ENCODE assay signal across 21 cellular contexts in the genomic region with DNA sequence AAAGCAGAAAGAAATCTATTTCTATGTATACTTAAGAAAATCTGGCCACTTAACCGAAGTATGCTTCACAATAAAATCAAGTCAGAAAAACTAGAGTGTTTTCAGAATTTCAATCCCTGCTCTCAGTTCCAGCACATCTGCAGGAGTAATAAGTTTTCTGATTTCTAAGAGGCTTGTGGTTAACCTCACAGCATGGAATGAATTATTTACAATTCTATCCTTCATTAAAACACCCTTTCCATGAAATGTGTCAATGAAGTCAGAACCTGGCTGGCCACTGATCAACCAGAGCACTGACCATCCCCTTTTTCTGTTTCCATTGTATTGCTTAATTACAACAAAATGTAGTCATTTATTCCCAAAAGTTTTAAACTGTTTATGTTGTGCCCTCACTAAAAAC.
A peak's percentile ranks its signal among the peaks of the same experiment; 100 is the strongest.
DNase-seq lines count a peak whose midpoint lies in the region; FAIRE-seq and TF ChIP-seq lines count a peak whose summit lies in the region.
"Had no signal": no experiment of that assay in that cellular context is flagged by ENCODE, and none has a peak within 500 bp of the region (broad histone marks: within the 10 kb centered on the region; RNA-seq: fewer than 3 reads in every experiment).

No MANE protein-coding gene starts in this region.

- H3K9me3 Mint-ChIP-seq in MCF 10A (ENCODE audit: unreplicated experiment), result no peaks in the 10 kb centered on the region
- H3K9me3 Mint-ChIP-seq in activated CD4-positive, alpha-beta T cell treated with anti-CD3 and anti-CD28 coated beads, Interleukin-2, amount 10 ng/mL, durations not matched to agents 24 days and 14 days, result peaks cover 6% of the 10 kb centered on the region
- H3K9me3 Mint-ChIP-seq: activated naive CD8-positive, alpha-beta T cell treated with anti-CD3 and anti-CD28 coated beads, Interleukin-2, amount 50 U/mL, for 24 hours had no signal

- peak overlapping the region; percentile 75 for H3K27ac Mint-ChIP-seq in MCF 10A (ENCODE audit: low read depth, unreplicated experiment)
- H3K27ac Mint-ChIP-seq in activated CD4-positive, alpha-beta T cell treated with anti-CD3 and anti-CD28 coated beads, Interleukin-2, amount 10 ng/mL, durations not matched to agents 24 days and 14 days, result no peak overlapping the region
- H3K27ac Mint-ChIP-seq: activated naive CD8-positive, alpha-beta T cell treated with anti-CD3 and anti-CD28 coated beads, Interleukin-2, amount 50 U/mL, for 24 hours; CD4-positive, CD25-positive, alpha-beta regulatory T cell; T-helper 2 cell treated with Interferon-gamma antibody and Interleukin-4, amounts not matched to agents 5 μg/mL and 100 μg/mL, for 36 hours had no signal

- no peak for TF ChIP-seq POLR2A in breast epithelium (IDR thresholded peaks at IDR 0.05)

- CTCF ChIA-PET in MCF 10A (lab: Yijun Ruan, JAX), result no interaction called here

- H3K9me3 ChIP-seq in breast epithelium, result no peaks in the 10 kb centered on the region

- peaks cover 6% of the 10 kb centered on the region for H3K36me3 Mint-ChIP-seq in MCF 10A (ENCODE audit: insufficient read depth, unreplicated experiment)
- no peaks in the 10 kb centered on the region for H3K36me3 Mint-ChIP-seq in activated CD4-positive, alpha-beta T cell treated with anti-CD3 and anti-CD28 coated beads, Interleukin-2, amount 10 ng/mL, durations not matched to agents 24 days and 14 days (ENCODE audit: low read depth)
- H3K36me3 Mint-ChIP-seq: CD4-positive, CD25-positive, alpha-beta regulatory T cell had no signal

- H3K27me3 Mint-ChIP-seq in MCF 10A (ENCODE audit: insufficient read depth, unreplicated experiment), result no peaks in the 10 kb centered on the region
- H3K27me3 Mint-ChIP-seq in activated CD4-positive, alpha-beta T cell treated with anti-CD3 and anti-CD28 coated beads, Interleukin-2, amount 10 ng/mL, durations not matched to agents 24 days and 14 days, result no peaks in the 10 kb centered on the region
- H3K27me3 Mint-ChIP-seq: activated naive CD8-positive, alpha-beta T cell treated with anti-CD3 and anti-CD28 coated beads, Interleukin-2, amount 50 U/mL, for 24 hours; CD4-positive, CD25-positive, alpha-beta regulatory T cell had no signal

- no peaks in the 10 kb centered on the region for H3K27me3 ChIP-seq in breast epithelium
- H3K27me3 ChIP-seq: transverse colon had no signal

- H3K4me1 Mint-ChIP-seq in MCF 10A (ENCODE audit: insufficient read depth, unreplicated experiment), result peaks cover 15% of the 10 kb centered on the region
- no peaks in the 10 kb centered on the region for H3K4me1 Mint-ChIP-seq in activated CD4-positive, alpha-beta T cell treated with anti-CD3 and anti-CD28 coated beads, Interleukin-2, amount 10 ng/mL, durations not matched to agents 24 days and 14 days
- H3K4me1 Mint-ChIP-seq: activated naive CD8-positive, alpha-beta T cell treated with anti-CD3 and anti-CD28 coated beads, Interleukin-2, amount 50 U/mL, for 24 hours; CD4-positive, CD25-positive, alpha-beta regulatory T cell had no signal

- H3K36me3 ChIP-seq in breast epithelium, result no peaks in the 10 kb centered on the region
- H3K36me3 ChIP-seq: transverse colon had no signal

- no peak overlapping the region for H3K4me3 ChIP-seq in breast epithelium
- H3K4me3 ChIP-seq: transverse colon had no signal

- no TSS peak for BruUV-seq in MCF 10A (replicated peaks; lab: Mats Ljungman, UMichigan)

- POLR2A ChIA-PET in MCF 10A (lab: Yijun Ruan, JAX), result interaction anchor here (0.7 kb wide), 1 partner anchor 53 kb away, joined by 4 read pairs; no protein-coding TSS in a partner anchor

- no peaks in the 10 kb centered on the region for H3K4me1 ChIP-seq in breast epithelium
- H3K4me1 ChIP-seq: transverse colon had no signal

- no peak overlapping the region for H3K27ac ChIP-seq in breast epithelium
- H3K27ac ChIP-seq: transverse colon had no signal

- no peak for FAIRE-seq in urothelium cell line (lab: Jason Lieb, UNC)
- FAIRE-seq: GM18507 had no signal

- no peak for TF ChIP-seq CTCF in MCF 10A (IDR thresholded peaks at IDR 0.05; ENCODE audit: unreplicated experiment)
- no peak for TF ChIP-seq CTCF in breast epithelium (IDR thresholded peaks at IDR 0.05)

- intact Hi-C loops in MCF 10A (cut with micrococcal nuclease), result no loop called here
- intact Hi-C loops in breast epithelium (cut with DNase I; ENCODE audit: low total_unique reads), result no loop called here
- intact Hi-C loops in activated CD4-positive, alpha-beta T cell treated with anti-CD3 and anti-CD28 coated beads, Interleukin-2, amount 10 ng/mL, durations not matched to agents 24 days and 14 days (cut with micrococcal nuclease), result no loop called here

- no peak for DNase-seq in MCF 10A (ENCODE audit: unreplicated experiment)
- no peak for DNase-seq in breast epithelium (ENCODE audit: low spot score in 2 of 2)
- peak; percentile 71 for DNase-seq in RPMI7951 (ENCODE audit: low read depth)
- DNase-seq in fibroblast of peridontal ligament (ENCODE audit: extremely low read depth), result peak; percentile 67
- DNase-seq in urothelium cell line (ENCODE audit: low spot score), result peak; percentile 8
- DNase-seq in SK-N-DZ (ENCODE audit: low spot score), result no peak
- DNase-seq in activated CD4-positive, alpha-beta T cell treated with anti-CD3 and anti-CD28 coated beads, Interleukin-2, amount 10 ng/mL, durations not matched to agents 24 days and 14 days, result no peak
- no peak for DNase-seq in SW480 (ENCODE audit: low spot score)
- DNase-seq: 8988T; activated naive CD8-positive, alpha-beta T cell treated with anti-CD3 and anti-CD28 coated beads, Interleukin-2, amount 50 U/mL, for 24 hours; CD4-positive, CD25-positive, alpha-beta regulatory T cell; central memory CD4-positive, alpha-beta T cell; effector CD8-positive, alpha-beta T cell; Kasumi-1; NCI-H1417; NCI-H2171; NCI-H69; stimulated activated naive CD4-positive, alpha-beta T cell; transverse colon had no signal

- H3K4me3 Mint-ChIP-seq in MCF 10A (ENCODE audit: unreplicated experiment), result no peak overlapping the region
- H3K4me3 Mint-ChIP-seq in activated CD4-positive, alpha-beta T cell treated with anti-CD3 and anti-CD28 coated beads, Interleukin-2, amount 10 ng/mL, durations not matched to agents 24 days and 14 days, result no peak overlapping the region
- H3K4me3 Mint-ChIP-seq: activated naive CD8-positive, alpha-beta T cell treated with anti-CD3 and anti-CD28 coated beads, Interleukin-2, amount 50 U/mL, for 24 hours; CD4-positive, CD25-positive, alpha-beta regulatory T cell; T-helper 2 cell treated with Interferon-gamma antibody and Interleukin-4, amounts not matched to agents 5 μg/mL and 100 μg/mL, for 36 hours had no signal

Comparison
In these comparisons a context has a peak if more than half of its experiments do, and no peak if none do; other contexts are left out.
1. DNase-seq: peak in RPMI7951 (single experiment), fibroblast of peridontal ligament (single experiment) and urothelium cell line (single experiment); none in MCF 10A (single experiment), breast epithelium (0 of 2), SK-N-DZ (single experiment), activated CD4-positive, alpha-beta T cell treated with anti-CD3 and anti-CD28 coated beads, Interleukin-2, amount 10 ng/mL, durations not matched to agents 24 days and 14 days (single experiment) and SW480 (single experiment).